Comparison of ENCODE assay signal across 8 cellular contexts in the genomic region with DNA sequence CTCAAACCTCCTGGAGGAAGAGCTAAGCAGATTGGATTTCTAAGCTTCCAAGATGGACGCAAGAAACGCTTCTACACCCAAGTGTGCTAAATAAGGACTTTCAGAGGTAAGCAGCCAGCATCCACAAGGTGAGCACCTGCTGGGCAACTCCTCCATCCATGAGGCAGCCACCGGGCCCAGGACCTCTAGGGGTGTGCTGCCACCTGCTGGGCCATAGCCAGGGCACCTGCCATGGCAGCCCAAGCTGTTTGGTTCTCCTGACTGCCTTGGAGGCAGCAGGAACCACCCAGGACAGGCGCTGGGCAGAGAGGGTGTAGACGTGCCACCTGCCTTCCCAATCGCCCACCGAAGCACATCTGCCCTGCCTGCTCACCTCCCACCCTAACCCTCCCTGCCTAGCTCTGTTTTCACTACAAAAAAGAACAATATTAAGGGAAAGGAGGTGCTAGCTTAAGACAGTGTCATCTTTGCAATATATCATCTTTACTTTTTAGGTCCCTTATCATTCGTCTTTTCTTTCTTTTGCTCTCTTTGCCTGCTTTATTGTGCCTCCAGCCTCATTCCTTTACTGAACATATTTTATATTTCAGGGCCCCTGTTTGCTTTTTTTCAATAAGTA. TPM values are rescaled to one million over a fixed set of nuclear protein-coding genes. Genes with fewer than 3 reads are reported as not detected.
DNase-seq lines count a peak whose midpoint lies in the region; ATAC-seq and TF ChIP-seq lines count a peak whose summit lies in the region.

No MANE protein-coding gene starts in this region.

- TF ChIP-seq CTCF in BE2C (IDR thresholded peaks at IDR 0.05; ENCODE audit: low read depth, low read length) (peak; percentile 91), MM.1S (IDR thresholded peaks at IDR 0.05; ENCODE audit: low read length) (peak; percentile 96)

- no peaks in the 10 kb centered on the region for H3K9me2 ChIP-seq in MM.1S (replicated peaks; ENCODE audit: insufficient read depth, low read length)

- H3K4me1 ChIP-seq in BE2C (no peaks in the 10 kb centered on the region), MM.1S (ENCODE audit: low read length) (peaks cover 13% of the 10 kb centered on the region; the same call in 1 of the 2 replicates), adipocyte (ENCODE audit: control insufficient read depth, insufficient read depth, low read length) (peaks cover 8% of the 10 kb centered on the region)

- peak; percentile 86 for DNase-seq in BE2C
- DNase-seq in GM19240 (ENCODE audit: insufficient read length, low spot score), result peak; percentile 62
- DNase-seq in MM.1S, result peak; percentile 91
- peak; percentile 71 for DNase-seq in T follicular helper cell (ENCODE audit: low read depth)
- DNase-seq in adipocyte (ENCODE audit: low read depth), result peak; percentile 19
- DNase-seq in left lobe of liver (ENCODE audit: low spot score), result peak; percentile 81
- DNase-seq in stimulated activated CD8-positive, alpha-beta memory T cell treated with anti-CD3 and anti-CD28 coated beads, Interleukin-15, amount 100 ng/mL, for 48 hours (ENCODE audit: low read depth in 2 of 2), result peak; percentile 60 to 61
- no peak for DNase-seq in AG08395 (ENCODE audit: low spot score)

- H3K4me2 ChIP-seq in MM.1S (ENCODE audit: low read depth, low read length), result peak overlapping the region; percentile 33; the same call in 1 of the 2 replicates

- no peak overlapping the region for H2AFZ ChIP-seq in MM.1S (ENCODE audit: low read length)

- no peaks in the 10 kb centered on the region for H3K9me3 ChIP-seq in BE2C
- no peaks in the 10 kb centered on the region for H3K9me3 ChIP-seq in MM.1S (replicated peaks; ENCODE audit: insufficient read depth, low read length)
- no peaks in the 10 kb centered on the region for H3K9me3 ChIP-seq in adipocyte (ENCODE audit: control insufficient read depth, low read length)

- H3K79me2 ChIP-seq in MM.1S (ENCODE audit: low read length), result no peaks in the 10 kb centered on the region

- H3K36me3 ChIP-seq in BE2C (peaks cover 15% of the 10 kb centered on the region), MM.1S (replicated peaks; ENCODE audit: insufficient read depth, low read length) (no peaks in the 10 kb centered on the region), adipocyte (ENCODE audit: control insufficient read depth, insufficient read depth, low read length, severe bottlenecking) (peaks cover 14% of the 10 kb centered on the region)

- H3K27me3 ChIP-seq in BE2C (no peaks in the 10 kb centered on the region), MM.1S (replicated peaks; ENCODE audit: insufficient read depth, low read length) (no peaks in the 10 kb centered on the region), adipocyte (replicated peaks; ENCODE audit: control insufficient read depth, insufficient read depth, low read length) (no peaks in the 10 kb centered on the region)

- no peaks in the 10 kb centered on the region for H3F3A ChIP-seq in MM.1S (ENCODE audit: insufficient read depth, low read length)

- H3K4me3 ChIP-seq in BE2C (ENCODE audit: low read depth, low read length) (no peak overlapping the region), MM.1S (ENCODE audit: low read length) (no peak overlapping the region), adipocyte (ENCODE audit: low read length) (no peak overlapping the region)

- ATAC-seq in left lobe of liver, result peak; percentile 96

- H4K20me1 ChIP-seq in MM.1S (ENCODE audit: insufficient read depth, low read length), result no peaks in the 10 kb centered on the region

- no peak overlapping the region for H3K27ac ChIP-seq in MM.1S (ENCODE audit: low read length)

- no peak overlapping the region for H3K9ac ChIP-seq in MM.1S (ENCODE audit: low read length)
- no peak overlapping the region for H3K9ac ChIP-seq in adipocyte (ENCODE audit: low read length)

RNA-seq across cellular contexts. Expression of a gene that starts 12.9 kb away (rescaled TPM):
- polyA plus RNA-seq in BE2C (2012; ENCODE audit: insufficient read depth, insufficient read length, low read depth), result 2.0 TPM
- 1.0 TPM for total RNA-seq in left lobe of liver

RNA-seq across cellular contexts. Expression of a gene that starts 18.9 kb away (rescaled TPM):
- 6.2 TPM for polyA plus RNA-seq in BE2C (2012; ENCODE audit: insufficient read depth, insufficient read length, low read depth)
- total RNA-seq in left lobe of liver, result 106 TPM

RNA-seq across cellular contexts. Expression of a gene that starts 24.2 kb away (rescaled TPM):
- polyA plus RNA-seq in BE2C (2012; ENCODE audit: insufficient read depth, insufficient read length, low read depth), result 9.9 TPM
- total RNA-seq in left lobe of liver, result 19.9 TPM

RNA-seq across cellular contexts. Expression of a gene that starts 24.6 kb away (rescaled TPM):
- polyA plus RNA-seq in BE2C (2012; ENCODE audit: insufficient read depth, insufficient read length, low read depth), result 63.6 TPM
- 31.3 TPM for total RNA-seq in left lobe of liver

RNA-seq across cellular contexts. Expression of a gene that starts 27.7 kb away (rescaled TPM):
- 135 TPM for polyA plus RNA-seq in BE2C (2012; ENCODE audit: insufficient read depth, insufficient read length, low read depth)
- 47.3 TPM for total RNA-seq in left lobe of liver
